Comparison of ENCODE assay signal across 2 cellular contexts in genomic region chr19:35049456-35049855, GRCh38.
TF ChIP-seq lines count a peak whose summit lies in the region.

No MANE protein-coding gene starts in this region.

TF ChIP-seq in liver, 16 proteins besides CTCF, POLR2A, EP300 and RAD21:
- no peak for TF ChIP-seq ZBTB33 (IDR thresholded peaks at IDR 0.05)
- TF ChIP-seq FOXA1 (IDR thresholded peaks at IDR 0.05): no peak
- no peak for TF ChIP-seq ATF3 (IDR thresholded peaks at IDR 0.05)
- TF ChIP-seq SP1 (IDR thresholded peaks at IDR 0.05): no peak
- no peak for TF ChIP-seq NR2F2 (IDR thresholded peaks at IDR 0.05)
- no peak for TF ChIP-seq REST (IDR thresholded peaks at IDR 0.05)
- TF ChIP-seq YY1 (IDR thresholded peaks at IDR 0.05): no peak
- no peak for TF ChIP-seq MAX (IDR thresholded peaks at IDR 0.05)
- no peak for TF ChIP-seq FOXA2 (IDR thresholded peaks at IDR 0.05)
- no peak for TF ChIP-seq RXRA (IDR thresholded peaks at IDR 0.05)
- TF ChIP-seq TAF1 (conservative IDR thresholded peaks at IDR 0.05): no peak
TF ChIP-seq in liver: peak in this region for 0.

TF ChIP-seq in HepG2, 621 proteins besides CTCF, POLR2A, EP300 and RAD21:
- TF ChIP-seq FIP1L1 (IDR thresholded peaks at IDR 0.05; ENCODE audit: borderline replicate concordance, insufficient read depth, low read depth, low read length) (no peak), BCL3 (CRISPR knock-in tag; IDR thresholded peaks at IDR 0.05) (no peak), CAMTA2 (CRISPR knock-in tag; IDR thresholded peaks at IDR 0.05; ENCODE audit: borderline replicate concordance) (no peak), ZNF225 (CRISPR knock-in tag; IDR thresholded peaks at IDR 0.05) (no peak), SRSF9 (IDR thresholded peaks at IDR 0.05; ENCODE audit: borderline replicate concordance, insufficient read depth, low read depth, low read length, poor library complexity, severe bottlenecking) (no peak), SOX6 (IDR thresholded peaks at IDR 0.05) (no peak), SOX6 (CRISPR knock-in tag; IDR thresholded peaks at IDR 0.05) (no peak), MLX (CRISPR knock-in tag; IDR thresholded peaks at IDR 0.05) (no peak), IKZF5 (CRISPR knock-in tag; IDR thresholded peaks at IDR 0.05) (no peak), USF2 (IDR thresholded peaks at IDR 0.05; ENCODE audit: low read depth, low read length) (no peak), USF2 (CRISPR knock-in tag; IDR thresholded peaks at IDR 0.05; ENCODE audit: borderline replicate concordance) (no peak), FOSL2 (CRISPR knock-in tag; IDR thresholded peaks at IDR 0.05) (no peak), ATF7 (IDR thresholded peaks at IDR 0.05) (no peak), ATF7 (CRISPR knock-in tag; IDR thresholded peaks at IDR 0.05) (no peak), ARID2 (CRISPR knock-in tag; IDR thresholded peaks at IDR 0.05; ENCODE audit: borderline replicate concordance) (no peak), ZNF17 (CRISPR knock-in tag; IDR thresholded peaks at IDR 0.05) (no peak)
TF ChIP-seq in HepG2: peak in this region for 0.
